25 cellular contexts compared by ENCODE assay signal in genomic region chr6:109316909-109317308, GRCh38.
"Had no signal": no experiment of that assay in that cellular context is flagged by ENCODE, and none has a peak within 500 bp of the region (broad histone marks: within the 10 kb centered on the region; RNA-seq: fewer than 3 reads in every experiment).

No MANE protein-coding gene starts in this region.

- H3K4me1 ChIP-seq: pancreas, prostate gland, sigmoid colon had no signal

- H3K27ac ChIP-seq: ascending aorta, cardiac muscle cell, pancreas, prostate gland, sigmoid colon, thoracic aorta had no signal

- H3K36me3 ChIP-seq: ascending aorta, cardiac muscle cell, pancreas, prostate gland, sigmoid colon, thoracic aorta had no signal

- DNase-seq: activated CD4-positive, alpha-beta T cell treated with anti-CD3 and anti-CD28 coated beads for 1 hour; activated CD8-positive, alpha-beta memory T cell treated with anti-CD3 and anti-CD28 coated beads, Interleukin-2, amount 10 ng/mL, durations not matched to agents 7 days and 5 days; activated CD8-positive, alpha-beta T cell treated with anti-CD3 and anti-CD28 coated beads, Interleukin-2, amount 10 ng/mL, durations not matched to agents 7 days and 5 days; activated T-cell treated with anti-CD3 and anti-CD28 coated beads, Interleukin-2, amount 50 U/mL, for 48 hours; cortex of kidney; head of caudate nucleus; left ventricle myocardium superior; mammary epithelial cell; naive B cell; pancreas; retina; sigmoid colon; stimulated activated CD4-positive, alpha-beta T cell treated with anti-CD3 and anti-CD28 coated beads, Interleukin-1b, Interleukin-23, amount 100 ng/mL, for 48 hours; stimulated activated naive CD4-positive, alpha-beta T cell; SW 1271; T-helper 17 cell; T1000; trophoblast cell had no signal

- H3K27me3 ChIP-seq: ascending aorta, cardiac muscle cell, pancreas, sigmoid colon had no signal

- H3K4me3 ChIP-seq: ascending aorta, cardiac muscle cell, pancreas, prostate gland, sigmoid colon, smooth muscle cell, thoracic aorta had no signal

- H3K4me2 ChIP-seq: smooth muscle cell had no signal

- ATAC-seq: activated CD8-positive, alpha-beta memory T cell treated with anti-CD3 and anti-CD28 coated beads, Interleukin-2, amount 10 ng/mL, durations not matched to agents 7 days and 5 days; activated CD8-positive, alpha-beta T cell treated with anti-CD3 and anti-CD28 coated beads, Interleukin-2, amount 10 ng/mL, durations not matched to agents 7 days and 5 days; left ventricle myocardium superior; pancreas; T-helper 17 cell had no signal

- H3K9me3 ChIP-seq: ascending aorta, pancreas, prostate gland, sigmoid colon, thoracic aorta had no signal

- FAIRE-seq: endothelial cell of umbilical vein, pancreas, urothelium cell line had no signal
